Comparison of ENCODE assay signal across 28 cellular contexts in genomic region chr10:31956200-31956946, GRCh38.
"Had no signal": no experiment of that assay in that cellular context is flagged by ENCODE, and none has a peak within 500 bp of the region (broad histone marks: within the 10 kb centered on the region; RNA-seq: fewer than 3 reads in every experiment).

No MANE protein-coding gene starts in this region.

- H3K9me3 ChIP-seq: lower lobe of right lung, pancreas, prostate gland, testis, thyroid gland, vagina had no signal

- H3K27ac ChIP-seq: left lung, lower lobe of right lung, pancreas, prostate gland, sigmoid colon, stomach, testis, thyroid gland, transverse colon, vagina had no signal

- H3K27me3 ChIP-seq: left lung, pancreas, sigmoid colon, spleen, stomach, testis, thyroid gland, transverse colon, upper lobe of left lung, vagina had no signal

- FAIRE-seq: islet of Langerhans, kidney, pancreas, small intestine had no signal

- H3K4me1 ChIP-seq: prostate gland, sigmoid colon, testis, vagina had no signal

- DNase-seq: hypothalamus; immature natural killer cell; kidney; left colon; left lung; lower lobe of right lung; mammary epithelial cell; mesenchymal stem cell; naive thymus-derived CD8-positive, alpha-beta T cell; nucleus accumbens; pancreas; posterior cingulate gyrus; retina; right cardiac atrium; sigmoid colon; small intestine; spleen; stimulated activated CD4-positive, alpha-beta T cell treated with anti-CD3 and anti-CD28 coated beads, Interleukin-4, amount 100 ng/mL, for 24 hours; stimulated activated naive CD4-positive, alpha-beta T cell; stomach; testis; thyroid gland; transverse colon; upper lobe of left lung had no signal

- H3K4me3 ChIP-seq: left lung, lower lobe of right lung, pancreas, prostate gland, sigmoid colon, spleen, stomach, testis, thyroid gland, transverse colon, upper lobe of left lung, vagina had no signal

- H3K36me3 ChIP-seq: left lung, lower lobe of right lung, pancreas, prostate gland, sigmoid colon, spleen, stomach, thyroid gland, transverse colon, upper lobe of left lung, vagina had no signal

- ATAC-seq: left colon; left lung; naive thymus-derived CD8-positive, alpha-beta T cell; pancreas; right cardiac atrium; stimulated activated effector memory CD8-positive, alpha-beta T cell treated with anti-CD3 and anti-CD28 coated beads, Interleukin-12 subunit alpha, Interleukin-12 subunit beta, amount 100 ng/mL, for 72 hours had no signal
